8 cellular contexts compared by ENCODE assay signal in genomic region chr3:149487598-149488197, GRCh38. TPM values are rescaled to one million over a fixed set of nuclear protein-coding genes. Genes with fewer than 3 reads are reported as not detected.
DNase-seq lines count a peak whose midpoint lies in the region; ATAC-seq and TF ChIP-seq lines count a peak whose summit lies in the region.

No MANE protein-coding gene starts in this region.

- DNase-seq in heart right ventricle (no peak), Right ventricle myocardium superior (no peak), foreskin keratinocyte (no peak), ecto neural progenitor cell (ENCODE audit: low spot score) (no peak), amygdala (lab: John Stamatoyannopoulos, UW) (no peak), adrenal gland (no peak)

- H3K4me1 ChIP-seq in heart right ventricle (peaks cover 0 to 8% (median 0%) of the 10 kb centered on the region in 9 donors), foreskin keratinocyte (no peaks in the 10 kb centered on the region), adrenal gland (replicated peaks in 1 of 2) (no peaks in the 10 kb centered on the region)

- intact Hi-C loops in heart right ventricle (cut with DNase I) (loop anchor here in 6 of 10 donors (10.0 kb wide), 4 partner anchors 93 to 533 kb away; partner anchors contain the start of gene HPS3 (in 3 of the 6)), Right ventricle myocardium superior (cut with DNase I) (no loop called here), adrenal gland (cut with DNase I) (loop anchor here in 1 of 2 donors (10.0 kb wide), 1 partner anchor 373 kb away; no protein-coding TSS in a partner anchor)

- H3K4me3 ChIP-seq in heart right ventricle (no peak overlapping the region), adrenal gland (no peak overlapping the region)

- TF ChIP-seq CTCF in heart right ventricle (IDR thresholded peaks at IDR 0.05) (peak in 5 of 9 donors; percentile 7 to 40 (median 22)), foreskin keratinocyte (conservative IDR thresholded peaks at IDR 0.05) (peak; percentile 45), adrenal gland (IDR thresholded peaks at IDR 0.05) (peak in 2 of 6 experiments; percentile 8 to 13)

- H3K27ac ChIP-seq in heart right ventricle (no peak overlapping the region), foreskin keratinocyte (no peak overlapping the region), adrenal gland (no peak overlapping the region)

- H3K9me3 ChIP-seq in heart right ventricle (peaks cover 0 to 5% (median 0%) of the 10 kb centered on the region in 11 donors), adrenal gland (replicated peaks in 1 of 3) (no peaks in the 10 kb centered on the region)

- TF ChIP-seq POLR2A in adrenal gland (IDR thresholded peaks at IDR 0.05): no peak

- H3K36me3 ChIP-seq in heart right ventricle (no peaks in the 10 kb centered on the region), adrenal gland (replicated peaks in 1 of 2) (no peaks in the 10 kb centered on the region)

- 71 to 74% methylated on average over 6 of the region's 6 CpGs for WGBS in heart right ventricle, 2 donors
- 67 to 76% (median 72%) methylated on average over 6 of the region's 6 CpGs for whole genome bisulfite sequencing in adrenal gland, 4 donors

- peaks cover 0 to 9% (median 0%) of the 10 kb centered on the region in 7 donors for H3K27me3 ChIP-seq in heart right ventricle
- H3K27me3 ChIP-seq in foreskin keratinocyte: peaks cover 2% of the 10 kb centered on the region
- no peaks in the 10 kb centered on the region for H3K27me3 ChIP-seq in adrenal gland

- ATAC-seq in heart right ventricle: no peak
- ATAC-seq in Right ventricle myocardium superior (ENCODE audit: poor library complexity): no peak
- peak; percentile 90 for ATAC-seq in HG02884 (IDR thresholded peaks at IDR 0.05; ENCODE audit: unreplicated experiment)
- 0 out of 3 replicates have a peak, but pooled peaks have one; percentile 36 for ATAC-seq in SK-N-SH treated with all-trans-retinoic acid at 6 μM for 48 hours
- ATAC-seq in foreskin keratinocyte: no peak

TF ChIP-seq in SK-N-SH treated with all-trans-retinoic acid at 6 μM for 48 hours, 23 proteins besides CTCF, POLR2A, EP300 and RAD21:
- TF ChIP-seq PATZ1 (CRISPR knock-in tag; IDR thresholded peaks at IDR 0.05; ENCODE audit: borderline replicate concordance): no peak
- TF ChIP-seq, protein P1, sequence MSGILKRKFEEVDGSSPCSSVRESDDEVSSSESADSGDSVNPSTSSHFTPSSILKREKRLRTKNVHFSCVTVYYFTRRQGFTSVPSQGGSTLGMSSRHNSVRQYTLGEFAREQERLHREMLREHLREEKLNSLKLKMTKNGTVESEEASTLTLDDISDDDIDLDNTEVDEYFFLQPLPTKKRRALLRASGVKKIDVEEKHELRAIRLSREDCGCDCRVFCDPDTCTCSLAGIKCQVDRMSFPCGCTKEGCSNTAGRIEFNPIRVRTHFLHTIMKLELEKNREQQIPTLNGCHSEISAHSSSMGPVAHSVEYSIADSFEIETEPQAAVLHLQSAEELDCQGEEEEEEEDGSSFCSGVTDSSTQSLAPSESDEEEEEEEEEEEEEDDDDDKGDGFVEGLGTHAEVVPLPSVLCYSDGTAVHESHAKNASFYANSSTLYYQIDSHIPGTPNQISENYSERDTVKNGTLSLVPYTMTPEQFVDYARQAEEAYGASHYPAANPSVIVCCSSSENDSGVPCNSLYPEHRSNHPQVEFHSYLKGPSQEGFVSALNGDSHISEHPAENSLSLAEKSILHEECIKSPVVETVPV (CRISPR knock-in tag; IDR thresholded peaks at IDR 0.05): no peak
- no peak for TF ChIP-seq ZNF70 (CRISPR knock-in tag; IDR thresholded peaks at IDR 0.05)
- no peak for TF ChIP-seq TOX (CRISPR knock-in tag; IDR thresholded peaks at IDR 0.05; ENCODE audit: borderline replicate concordance)
- no peak for TF ChIP-seq ESRRG (CRISPR knock-in tag; IDR thresholded peaks at IDR 0.05)
- TF ChIP-seq GLIS3 (CRISPR knock-in tag; IDR thresholded peaks at IDR 0.05): no peak
- TF ChIP-seq ARNTL (CRISPR knock-in tag; IDR thresholded peaks at IDR 0.05; ENCODE audit: borderline replicate concordance, low read depth): no peak
- no peak for TF ChIP-seq PPARA (CRISPR knock-in tag; IDR thresholded peaks at IDR 0.05; ENCODE audit: borderline replicate concordance)
- TF ChIP-seq ZNF8 (CRISPR knock-in tag; IDR thresholded peaks at IDR 0.05): no peak
- no peak for TF ChIP-seq RARB (CRISPR knock-in tag; IDR thresholded peaks at IDR 0.05)
- no peak for TF ChIP-seq SNAI2 (CRISPR knock-in tag; IDR thresholded peaks at IDR 0.05)
- TF ChIP-seq CSDC2 (CRISPR knock-in tag; IDR thresholded peaks at IDR 0.05): no peak
TF ChIP-seq in SK-N-SH treated with all-trans-retinoic acid at 6 μM for 48 hours: peak in this region for 0.

RNA-seq across cellular contexts. Expression of gene TM4SF4, which starts 13.2 kb away (rescaled TPM):
- total RNA-seq in heart right ventricle (not detected), Right ventricle myocardium superior (not detected), foreskin keratinocyte (not detected in 2 replicates), adrenal gland (1 to 10 TPM in 3 of 8 donors, under 1 TPM in 2, not detected in 3; 0.27 to 1.9 (median 1.0) TPM)
- polyA plus RNA-seq in heart right ventricle (not detected), foreskin keratinocyte (not detected in 2 replicates), adrenal gland (1 to 10 TPM in 1 of 3 donors, under 1 TPM in 2; 0.08 to 2.2 (median 0.24) TPM)

Comparison
In these comparisons a context has a peak if more than half of its experiments do, and no peak if none do; other contexts are left out.
1. ATAC-seq: peak in HG02884 (single experiment) and SK-N-SH treated with all-trans-retinoic acid at 6 μM for 48 hours (single experiment); none in heart right ventricle (0 of 8), Right ventricle myocardium superior (single experiment) and foreskin keratinocyte (single experiment).